Comparison of ENCODE assay signal across 8 cellular contexts in genomic region chr12:54189198-54189539, GRCh38. TPM values are rescaled to one million over a fixed set of nuclear protein-coding genes. Genes with fewer than 3 reads are reported as not detected.
DNase-seq lines count a peak whose midpoint lies in the region; ATAC-seq, FAIRE-seq and TF ChIP-seq lines count a peak whose summit lies in the region.

No MANE protein-coding gene starts in this region.

- H3K4me1 ChIP-seq in Loucy (ENCODE audit: insufficient read depth, low read length, poor library complexity, severe bottlenecking) = peaks cover 10% of the 10 kb centered on the region
- H3K4me1 ChIP-seq in effector memory CD4-positive, alpha-beta T cell (ENCODE audit: control insufficient read depth, insufficient read depth, low read length, poor library complexity, severe bottlenecking) = no peaks in the 10 kb centered on the region

- no peaks in the 10 kb centered on the region for H3K27me3 ChIP-seq in Loucy (ENCODE audit: insufficient read depth, low read length, poor library complexity, severe bottlenecking)
- no peaks in the 10 kb centered on the region for H3K27me3 ChIP-seq in effector memory CD4-positive, alpha-beta T cell (replicated peaks; ENCODE audit: control insufficient read depth, insufficient read depth, low read length, poor library complexity, severe bottlenecking)

- H3K4me3 ChIP-seq in GM12865 (ENCODE audit: low read depth, low read length) (peak overlapping the region; percentile 87), Loucy (ENCODE audit: low read length, poor library complexity, severe bottlenecking) (peak overlapping the region; percentile 94)
- peak overlapping the region; percentile 65 for H3K4me3 ChIP-seq in effector memory CD4-positive, alpha-beta T cell (ENCODE audit: insufficient read depth, low read depth, low read length, poor library complexity, severe bottlenecking)

- peaks cover 23% of the 10 kb centered on the region for H3K27me3 Mint-ChIP-seq in progenitor cell of endocrine pancreas

- ATAC-seq in sciatic nerve (no peak), HG02759 (IDR thresholded peaks at IDR 0.05; ENCODE audit: unreplicated experiment) (no peak)

- no peaks in the 10 kb centered on the region for H3K36me3 Mint-ChIP-seq in progenitor cell of endocrine pancreas (ENCODE audit: insufficient read depth)

- no peaks in the 10 kb centered on the region for H3K9me2 ChIP-seq in Loucy (replicated peaks; ENCODE audit: low read depth, low read length)

- no peak overlapping the region for H3K27ac ChIP-seq in effector memory CD4-positive, alpha-beta T cell (ENCODE audit: insufficient read depth, low read length, poor library complexity, severe bottlenecking)

- no peaks in the 10 kb centered on the region for H3F3A ChIP-seq in Loucy (ENCODE audit: low read depth)

- TF ChIP-seq CTCF in GM12865 (IDR thresholded peaks at IDR 0.05; ENCODE audit: insufficient read depth, low read depth, low read length, missing control alignments) = no peak
- TF ChIP-seq CTCF in Loucy (conservative IDR thresholded peaks at IDR 0.05; ENCODE audit: low read length) = no peak
- TF ChIP-seq CTCF in progenitor cell of endocrine pancreas (IDR thresholded peaks at IDR 0.05; ENCODE audit: unreplicated experiment) = no peak

- H3K79me2 ChIP-seq in Loucy (ENCODE audit: insufficient read depth, low read length) = peaks cover 10% of the 10 kb centered on the region

- no peak for DNase-seq in GM12865 (ENCODE audit: low read depth)
- no peak for DNase-seq in effector memory CD4-positive, alpha-beta T cell
- no peak for DNase-seq in progenitor cell of endocrine pancreas (ENCODE audit: low spot score, unreplicated experiment)
- no peak for DNase-seq in sciatic nerve (ENCODE audit: low spot score)
- DNase-seq in frontal cortex (ENCODE audit: low spot score in 2 of 2) = no peak
- DNase-seq in EL = no peak

- no peaks in the 10 kb centered on the region for H3K9me3 Mint-ChIP-seq in progenitor cell of endocrine pancreas (ENCODE audit: low read depth)

- intact Hi-C loops in sciatic nerve (cut with DNase I) = no loop called here

- peak overlapping the region; percentile 72 for H3K4me2 ChIP-seq in Loucy (ENCODE audit: low read depth, low read length, poor library complexity, severe bottlenecking)

- H3K36me3 ChIP-seq in Loucy (ENCODE audit: insufficient read depth, low read length) = no peaks in the 10 kb centered on the region
- H3K36me3 ChIP-seq in effector memory CD4-positive, alpha-beta T cell (ENCODE audit: control insufficient read depth, insufficient read depth, low read length) = no peaks in the 10 kb centered on the region

- FAIRE-seq in frontal cortex (lab: Jason Lieb, UNC) = no peak

- H3K9ac ChIP-seq in Loucy (ENCODE audit: low read depth, low read length, poor library complexity, severe bottlenecking) = peak overlapping the region; percentile 54

- H4K20me1 ChIP-seq in Loucy (ENCODE audit: insufficient read depth, low read length, poor library complexity, severe bottlenecking) = no peaks in the 10 kb centered on the region

- no peaks in the 10 kb centered on the region for H3K9me3 ChIP-seq in Loucy (ENCODE audit: insufficient read depth, low read depth, low read length)
- H3K9me3 ChIP-seq in effector memory CD4-positive, alpha-beta T cell (ENCODE audit: control insufficient read depth, low read length) = no peaks in the 10 kb centered on the region

- H2AFZ ChIP-seq in Loucy (ENCODE audit: low read length) = peak overlapping the region; percentile 81

- peak overlapping the region; percentile 67 for H3K27ac Mint-ChIP-seq in progenitor cell of endocrine pancreas

- peaks cover 12% of the 10 kb centered on the region for H3K4me1 Mint-ChIP-seq in progenitor cell of endocrine pancreas (ENCODE audit: low read depth)

- peak overlapping the region; percentile 88 for H3K4me3 Mint-ChIP-seq in progenitor cell of endocrine pancreas (ENCODE audit: low read depth)

RNA-seq across cellular contexts. Expression of gene SMUG1, which starts 0.4 kb away (rescaled TPM):
- total RNA-seq in progenitor cell of endocrine pancreas = 53.1 and 57.6 TPM in 2 replicates
- total RNA-seq in sciatic nerve = 25.3 TPM
- 46.9 TPM for total RNA-seq in frontal cortex
